ENCODE assay signal across 9 cellular contexts in the genomic region with DNA sequence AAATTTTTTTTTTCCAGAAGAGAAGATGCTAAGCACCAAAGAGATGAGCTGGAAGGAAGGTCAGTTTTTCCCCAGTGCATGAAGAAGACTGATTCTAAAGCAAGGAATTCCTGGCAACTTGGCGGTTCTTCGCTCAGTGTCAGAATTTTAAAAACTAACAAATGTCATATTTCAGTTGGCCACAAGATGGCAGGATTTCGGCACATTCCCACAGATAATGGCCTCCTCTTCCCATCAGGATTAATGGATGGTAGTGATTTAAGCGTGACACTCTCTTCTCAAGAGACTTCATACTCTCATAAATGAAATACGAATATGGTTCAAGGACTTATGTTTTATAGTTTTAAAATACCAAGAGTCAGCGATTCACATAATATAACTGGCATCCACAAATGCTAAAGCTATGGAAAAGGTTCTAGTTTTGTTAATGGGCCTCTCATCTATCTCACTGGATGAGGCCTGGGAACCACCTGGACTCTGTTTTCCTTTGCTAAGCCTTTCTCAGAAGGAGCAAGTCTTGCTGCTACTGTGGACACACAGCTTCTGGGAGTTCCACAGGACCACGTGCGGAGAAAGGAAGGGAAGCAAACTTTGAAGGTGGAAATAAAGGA. TPM values are rescaled to one million over a fixed set of nuclear protein-coding genes. Genes with fewer than 3 reads are reported as not detected.
DNase-seq lines count a peak whose midpoint lies in the region; ATAC-seq and TF ChIP-seq lines count a peak whose summit lies in the region.
"Had no signal": no experiment of that assay in that cellular context is flagged by ENCODE, and none has a peak within 500 bp of the region (broad histone marks: within the 10 kb centered on the region; RNA-seq: fewer than 3 reads in every experiment).

No MANE protein-coding gene starts in this region.

- peak; percentile 30 to 49 for DNase-seq in NCI-H2081 (lab: John Stamatoyannopoulos, UW)
- no peak for DNase-seq in NCI-H2081 treated with DMSO at 0.1 percent for 48 hours (lab: John Stamatoyannopoulos, UW)
- DNase-seq in WERI-Rb-1, result peak; percentile 28
- no peak for DNase-seq in right cardiac atrium
- DNase-seq in stomach, result no peak

- TF ChIP-seq CTCF in LNCAP (IDR thresholded peaks at IDR 0.05) (peak; percentile 65), WERI-Rb-1 (IDR thresholded peaks at IDR 0.05; ENCODE audit: low read depth, low read length) (peak; percentile 49), stomach (IDR thresholded peaks at IDR 0.05) (peak in 5 of 7 experiments; percentile 41 to 65 (median 63))

- TF ChIP-seq EP300 in stomach (IDR thresholded peaks at IDR 0.05), result no peak

- H3K9me3 ChIP-seq in WERI-Rb-1 (ENCODE audit: severe bottlenecking) (no peaks in the 10 kb centered on the region), right cardiac atrium (ENCODE audit: control insufficient read depth, low read length) (no peaks in the 10 kb centered on the region), stomach (no peaks in the 10 kb centered on the region)

- H3K27ac ChIP-seq in WERI-Rb-1 (no peak overlapping the region), right cardiac atrium (ENCODE audit: low read length) (no peak overlapping the region), stomach (no peak overlapping the region)

- H3K27me3 ChIP-seq in WERI-Rb-1 (ENCODE audit: insufficient read depth, low read depth, severe bottlenecking), result no peaks in the 10 kb centered on the region
- no peaks in the 10 kb centered on the region for H3K27me3 ChIP-seq in right cardiac atrium (ENCODE audit: control insufficient read depth, insufficient read depth)
- no peaks in the 10 kb centered on the region for H3K27me3 ChIP-seq in stomach

- WGBS in right cardiac atrium, result 32% methylated on average over 8 of the region's 8 CpGs
- 39 to 47% (median 45%) methylated on average over 8 of the region's 8 CpGs for WGBS in stomach, 5 donors

- H3K4me3 ChIP-seq in WERI-Rb-1 (ENCODE audit: low read depth, low read length) (no peak overlapping the region), right cardiac atrium (ENCODE audit: low read length) (no peak overlapping the region), stomach (no peak overlapping the region)

- intact Hi-C loops in right cardiac atrium (cut with DNase I) (loop anchor here (5.0 to 10.0 kb wide), 5 partner anchors 246 to 579 kb away; no protein-coding TSS in a partner anchor), stomach (cut with DNase I; ENCODE audit: low total_unique reads) (loop anchor here (10.0 kb wide), 1 partner anchor 51 kb away; a partner anchor contains a TSS)

- no peaks in the 10 kb centered on the region for H3K36me3 ChIP-seq in WERI-Rb-1
- no peaks in the 10 kb centered on the region for H3K36me3 ChIP-seq in stomach

- peak; percentile 46 to 58 for ATAC-seq in right cardiac atrium
- no peak for ATAC-seq in GM19452 (IDR thresholded peaks at IDR 0.05; ENCODE audit: unreplicated experiment)
- ATAC-seq in HG03460 (IDR thresholded peaks at IDR 0.05; ENCODE audit: unreplicated experiment), result no peak

- peaks cover 2% of the 10 kb centered on the region for H3K4me1 ChIP-seq in right cardiac atrium (ENCODE audit: control insufficient read depth, insufficient read depth, low read length)
- H3K4me1 ChIP-seq in stomach, result peaks cover 5 to 50% (median 34%) of the 10 kb centered on the region in 4 donors

- TF ChIP-seq POLR2A in stomach (IDR thresholded peaks at IDR 0.05), result no peak

RNA-seq across cellular contexts. Expression of a gene that starts 46.1 kb away (rescaled TPM):
- total RNA-seq in right cardiac atrium, result 1 to 10 TPM; 1.4 to 1.8 (median 1.6) TPM
- 0.20 TPM for polyA plus RNA-seq in right cardiac atrium
- 10 to 100 TPM in 1 of 5 donors, 1 to 10 TPM in 1, under 1 TPM in 1, not detected in 2; 0.58 to 11.6 (median 3.9) TPM for total RNA-seq in stomach
- polyA plus RNA-seq in stomach, result under 1 TPM in 2 of 3 donors, not detected in 1; 0.35 to 0.68 TPM

RNA-seq across cellular contexts. Expression of a gene that starts 55.0 kb away (rescaled TPM):
- total RNA-seq in right cardiac atrium, result 1 to 10 TPM; 5.1 to 9.5 (median 8.4) TPM
- polyA plus RNA-seq in right cardiac atrium, result 9.1 TPM
- total RNA-seq in stomach, result 10 to 100 TPM in 4 of 5 donors, not detected in 1; 20.3 to 48.7 (median 34.5) TPM
- polyA plus RNA-seq in stomach, result 1 to 10 TPM; 3.1 to 5.2 (median 3.7) TPM
- total RNA-seq: CD4-positive, CD25-positive, alpha-beta regulatory T cell had no signal
- polyA plus RNA-seq: CD4-positive, CD25-positive, alpha-beta regulatory T cell had no signal

Comparison
In these comparisons a context has a peak if more than half of its experiments do, and no peak if none do; other contexts are left out.
1. DNase-seq: peak in NCI-H2081 (2 of 2) and WERI-Rb-1 (single experiment); none in NCI-H2081 treated with DMSO at 0.1 percent for 48 hours (single experiment), right cardiac atrium (0 of 3) and stomach (single experiment).
2. ATAC-seq: peak in right cardiac atrium (2 of 2); none in GM19452 (single experiment) and HG03460 (single experiment).
3. Peak in every context shown above with its lines, with median percentiles within 50 percentile points of each other: CTCF ChIP-seq.